In genomic region chr12:42003031-42003430, GRCh38 we compare ENCODE assay signal across 10 cellular contexts.
"Had no signal": no experiment of that assay in that cellular context is flagged by ENCODE, and none has a peak within 500 bp of the region (broad histone marks: within the 10 kb centered on the region; RNA-seq: fewer than 3 reads in every experiment).

No MANE protein-coding gene starts in this region.

- FAIRE-seq: H1, H54 had no signal

- ATAC-seq: GM23338, HCT116 had no signal

- H3K4me3 Mint-ChIP-seq: GM23338, H9, HFFc6 had no signal

- DNase-seq: GM23248, GOT3, H7, H9, HCEC 1CT, HFFc6 had no signal

- H3K27ac Mint-ChIP-seq: GM23338, H9, HFFc6 had no signal

- H3K9me3 Mint-ChIP-seq: GM23338, H9, HFFc6 had no signal
